8 cellular contexts compared by ENCODE assay signal in genomic region chr12:19131020-19131431, GRCh38. TPM values are rescaled to one million over a fixed set of nuclear protein-coding genes. Genes with fewer than 3 reads are reported as not detected.
DNase-seq lines count a peak whose midpoint lies in the region; ATAC-seq and TF ChIP-seq lines count a peak whose summit lies in the region.

No MANE protein-coding gene starts in this region.

- H3K27me3 ChIP-seq in BLaER1 treated with 17β-estradiol and CSF1 and Interleukin-3, amounts not matched to agents 10 nM and 100 nM: no peaks in the 10 kb centered on the region

- peak overlapping the region in 1 of 2 donors; percentile 45 for H3K27ac Mint-ChIP-seq in natural killer cell treated with Interleukin-12 subunit alpha and Interleukin-12 subunit beta and Interleukin-15 and Interleukin-18, amount 100 ng/mL, for 72 hours

- TF ChIP-seq CTCF in HEK293 (tag by site-specific recombination; IDR thresholded peaks at IDR 0.05): no peak

- H3K4me1 Mint-ChIP-seq in natural killer cell treated with Interleukin-12 subunit alpha and Interleukin-12 subunit beta and Interleukin-15 and Interleukin-18, amount 100 ng/mL, for 72 hours (ENCODE audit: low read depth in 2 of 2): peaks cover 9 to 12% of the 10 kb centered on the region in 2 donors

- H4K20me1 ChIP-seq in BLaER1 treated with 17β-estradiol and CSF1 and Interleukin-3, amounts not matched to agents 10 nM and 100 nM: no peaks in the 10 kb centered on the region

- POLR2A ChIA-PET in HEK293 (lab: Yijun Ruan, JAX): interaction anchor here (0.6 to 1.6 kb wide), 3 partner anchors 8 to 365 kb away, joined by 3 to 5 read pairs (median 4); no protein-coding TSS in a partner anchor

- H3K27me3 Mint-ChIP-seq in natural killer cell treated with Interleukin-12 subunit alpha and Interleukin-12 subunit beta and Interleukin-15 and Interleukin-18, amount 100 ng/mL, for 72 hours: peaks cover 0 to 6% of the 10 kb centered on the region in 2 donors

- peaks cover 0 to 4% (median 0%) of the 10 kb centered on the region in 11 experiments; a peak in 1 of 22 replicates for H3K36me3 ChIP-seq in BLaER1 treated with 17β-estradiol and CSF1 and Interleukin-3, amounts not matched to agents 10 nM and 100 nM
- H3K36me3 ChIP-seq in HEK293 (ENCODE audit: control insufficient read depth in 2 of 2, insufficient read depth in 1 of 2, low read length in 2 of 2): peaks cover 0 to 9% of the 10 kb centered on the region in 2 experiments; a peak in 2 of 3 replicates

- peak overlapping the region in 9 of 11 experiments; percentile 59 to 75 (median 66); a peak in 17 of 22 replicates for H3K27ac ChIP-seq in BLaER1 treated with 17β-estradiol and CSF1 and Interleukin-3, amounts not matched to agents 10 nM and 100 nM
- H3K27ac ChIP-seq in HEK293 (ENCODE audit: extremely low read depth, low read depth, low read length): peak overlapping the region; percentile 84; the same call in 1 of the 2 replicates

- no peak for ATAC-seq in natural killer cell treated with Interleukin-12 subunit alpha and Interleukin-12 subunit beta and Interleukin-15 and Interleukin-18, amount 100 ng/mL, for 72 hours
- ATAC-seq in HG03175 (IDR thresholded peaks at IDR 0.05; ENCODE audit: unreplicated experiment): no peak

- H3K4me3 ChIP-seq in BLaER1 treated with 17β-estradiol and CSF1 and Interleukin-3, amounts not matched to agents 10 nM and 100 nM: peak overlapping the region; percentile 88 to 100 (median 94)
- H3K4me3 ChIP-seq in HEK293 (ENCODE audit: low read depth, low read length): peak overlapping the region; percentile 99

- H3K4me3 Mint-ChIP-seq in natural killer cell treated with Interleukin-12 subunit alpha and Interleukin-12 subunit beta and Interleukin-15 and Interleukin-18, amount 100 ng/mL, for 72 hours: peak overlapping the region; percentile 85

- H3K9me3 Mint-ChIP-seq in natural killer cell treated with Interleukin-12 subunit alpha and Interleukin-12 subunit beta and Interleukin-15 and Interleukin-18, amount 100 ng/mL, for 72 hours: peaks cover 3% of the 10 kb centered on the region

- DNase-seq in UCSD-AML1 (lab: John Stamatoyannopoulos, UW; ENCODE audit: unreplicated experiment) (peak; percentile 37), fibroblast of peridontal ligament (ENCODE audit: extremely low read depth) (peak; percentile 52), COLO829 (ENCODE audit: low spot score) (no peak), cerebellar nuclear complex (lab: John Stamatoyannopoulos, UW) (no peak)
- DNase-seq in natural killer cell treated with Interleukin-12 subunit alpha and Interleukin-12 subunit beta and Interleukin-15 and Interleukin-18, amount 100 ng/mL, for 72 hours (ENCODE audit: low spot score): no peak

- H3K4me1 ChIP-seq in BLaER1 treated with 17β-estradiol and CSF1 and Interleukin-3, amounts not matched to agents 10 nM and 100 nM: peaks cover 11 to 20% (median 16%) of the 10 kb centered on the region in 10 experiments
- peaks cover 28% of the 10 kb centered on the region for H3K4me1 ChIP-seq in HEK293 (ENCODE audit: control insufficient read depth, insufficient read depth, low read length)

- peaks cover 11 to 25% (median 24%) of the 10 kb centered on the region in 11 experiments for H3K9me3 ChIP-seq in BLaER1 treated with 17β-estradiol and CSF1 and Interleukin-3, amounts not matched to agents 10 nM and 100 nM (replicated peaks in 1 of 11)
- H3K9me3 ChIP-seq in HEK293 (ENCODE audit: control insufficient read depth, insufficient read depth, low read depth, low read length): no peaks in the 10 kb centered on the region

- CTCF ChIA-PET in HEK293 (lab: Yijun Ruan, JAX): interaction anchor here (0.6 kb wide), 1 partner anchor 55 kb away, joined by 3 read pairs; no protein-coding TSS in a partner anchor

- H3K4me2 ChIP-seq in BLaER1 treated with 17β-estradiol and CSF1 and Interleukin-3, amounts not matched to agents 10 nM and 100 nM: peak overlapping the region; percentile 78 to 98 (median 96)

- peak overlapping the region; percentile 72 to 85 (median 82) for H3K9ac ChIP-seq in BLaER1 treated with 17β-estradiol and CSF1 and Interleukin-3, amounts not matched to agents 10 nM and 100 nM

- peaks cover 9% of the 10 kb centered on the region for H3K36me3 Mint-ChIP-seq in natural killer cell treated with Interleukin-12 subunit alpha and Interleukin-12 subunit beta and Interleukin-15 and Interleukin-18, amount 100 ng/mL, for 72 hours

TF ChIP-seq in HEK293, 187 proteins besides CTCF, POLR2A, EP300 and RAD21:
- TF ChIP-seq IKZF3 (tag by site-specific recombination; IDR thresholded peaks at IDR 0.05) (peak; percentile 21; the same call in 1 of the 2 replicates), ZNF10 (tag by site-specific recombination; IDR thresholded peaks at IDR 0.05) (no peak)

RNA-seq across cellular contexts. Expression of gene PLEKHA5, which starts 1.5 kb away (rescaled TPM):
- total RNA-seq in natural killer cell treated with Interleukin-12 subunit alpha and Interleukin-12 subunit beta and Interleukin-15 and Interleukin-18, amount 100 ng/mL, for 72 hours: 1 to 10 TPM; 5.4 to 5.6 TPM

Comparison
In these comparisons a context has a peak if more than half of its experiments do, and no peak if none do; other contexts are left out.
1. DNase-seq: peak in UCSD-AML1 (single experiment) and fibroblast of peridontal ligament (single experiment); none in natural killer cell treated with Interleukin-12 subunit alpha and Interleukin-12 subunit beta and Interleukin-15 and Interleukin-18, amount 100 ng/mL, for 72 hours (single experiment), COLO829 (single experiment) and cerebellar nuclear complex (0 of 2).